In genomic region chr14:93206793-93207467, GRCh38 we compare ENCODE assay signal across 1 cellular context.
TF ChIP-seq lines count a peak whose summit lies in the region.

A gene with protein sequence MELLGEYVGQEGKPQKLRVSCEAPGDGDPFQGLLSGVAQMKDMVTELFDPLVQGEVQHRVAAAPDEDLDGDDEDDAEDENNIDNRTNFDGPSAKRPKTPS (minus strand): TSS chr14:93207065. CDS start chr14:93207037, 28 bp downstream.
A gene with protein sequence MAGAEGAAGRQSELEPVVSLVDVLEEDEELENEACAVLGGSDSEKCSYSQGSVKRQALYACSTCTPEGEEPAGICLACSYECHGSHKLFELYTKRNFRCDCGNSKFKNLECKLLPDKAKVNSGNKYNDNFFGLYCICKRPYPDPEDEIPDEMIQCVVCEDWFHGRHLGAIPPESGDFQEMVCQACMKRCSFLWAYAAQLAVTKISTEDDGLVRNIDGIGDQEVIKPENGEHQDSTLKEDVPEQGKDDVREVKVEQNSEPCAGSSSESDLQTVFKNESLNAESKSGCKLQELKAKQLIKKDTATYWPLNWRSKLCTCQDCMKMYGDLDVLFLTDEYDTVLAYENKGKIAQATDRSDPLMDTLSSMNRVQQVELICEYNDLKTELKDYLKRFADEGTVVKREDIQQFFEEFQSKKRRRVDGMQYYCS (plus strand): TSS chr14:93207256. CDS start chr14:93207292, 36 bp downstream.

TF ChIP-seq in HEK293, 187 proteins besides CTCF, POLR2A, EP300 and RAD21 (continued from another document and continues in another):
- TF ChIP-seq ZNF148 (tag by site-specific recombination; IDR thresholded peaks at IDR 0.05; ENCODE audit: borderline replicate concordance) (no peak), ZNF248 (tag by site-specific recombination; IDR thresholded peaks at IDR 0.05) (no peak), ZNF488 (tag by site-specific recombination; IDR thresholded peaks at IDR 0.05) (no peak), ZNF747 (tag by site-specific recombination; IDR thresholded peaks at IDR 0.05) (no peak), ZNF837 (tag by site-specific recombination; IDR thresholded peaks at IDR 0.05) (no peak), ZSCAN16 (tag by site-specific recombination; IDR thresholded peaks at IDR 0.05) (no peak), ZNF560 (tag by site-specific recombination; IDR thresholded peaks at IDR 0.05; ENCODE audit: borderline replicate concordance) (no peak), ZNF777 (tag by site-specific recombination; IDR thresholded peaks at IDR 0.05; ENCODE audit: borderline replicate concordance) (peak; percentile 86), ZFP3 (tag by site-specific recombination; IDR thresholded peaks at IDR 0.05; ENCODE audit: low read depth) (no peak), PRDM4 (tag by site-specific recombination; IDR thresholded peaks at IDR 0.05) (no peak), ZNF19 (tag by site-specific recombination; IDR thresholded peaks at IDR 0.05; ENCODE audit: low read depth) (no peak), ZNF555 (tag by site-specific recombination; conservative IDR thresholded peaks at IDR 0.05) (no peak), ZNF26 (tag by site-specific recombination; IDR thresholded peaks at IDR 0.05) (no peak), ZBTB17 (tag by site-specific recombination; IDR thresholded peaks at IDR 0.05) (peak; percentile 65; the same call in 1 of the 2 replicates), ZNF362 (tag by site-specific recombination; IDR thresholded peaks at IDR 0.05) (no peak), ZNF280D (tag by site-specific recombination; IDR thresholded peaks at IDR 0.05) (no peak), ZNF610 (tag by site-specific recombination; IDR thresholded peaks at IDR 0.05; ENCODE audit: borderline replicate concordance) (0 out of 2 replicates have a peak, but pooled peaks have one; percentile 18), SP7 (tag by site-specific recombination; IDR thresholded peaks at IDR 0.05) (peak; percentile 68), ZNF292 (tag by site-specific recombination; IDR thresholded peaks at IDR 0.05; ENCODE audit: borderline replicate concordance, low read depth) (no peak), ZNF571 (tag by site-specific recombination; IDR thresholded peaks at IDR 0.05) (no peak), ZBTB7A (tag by site-specific recombination; IDR thresholded peaks at IDR 0.05; ENCODE audit: low read depth) (no peak), ZSCAN30 (tag by site-specific recombination; IDR thresholded peaks at IDR 0.05) (no peak; the same call in 1 of the 2 replicates), ZNF654 (tag by site-specific recombination; IDR thresholded peaks at IDR 0.05; ENCODE audit: low read depth) (no peak), TCF7L2 (IDR thresholded peaks at IDR 0.05; ENCODE audit: borderline replicate concordance, low read depth, low read length) (no peak), ZNF324 (tag by site-specific recombination; IDR thresholded peaks at IDR 0.05) (peak; percentile 51; the same call in 1 of the 2 replicates), ZNF24 (tag by site-specific recombination; IDR thresholded peaks at IDR 0.05) (no peak), ZNF664 (tag by site-specific recombination; IDR thresholded peaks at IDR 0.05) (no peak), ZNF174 (tag by site-specific recombination; IDR thresholded peaks at IDR 0.05) (no peak), ZNF623 (tag by site-specific recombination; IDR thresholded peaks at IDR 0.05) (no peak; the same call in 1 of the 2 replicates), ZNF843 (tag by site-specific recombination; IDR thresholded peaks at IDR 0.05) (no peak)
- TF ChIP-seq, protein P1, sequence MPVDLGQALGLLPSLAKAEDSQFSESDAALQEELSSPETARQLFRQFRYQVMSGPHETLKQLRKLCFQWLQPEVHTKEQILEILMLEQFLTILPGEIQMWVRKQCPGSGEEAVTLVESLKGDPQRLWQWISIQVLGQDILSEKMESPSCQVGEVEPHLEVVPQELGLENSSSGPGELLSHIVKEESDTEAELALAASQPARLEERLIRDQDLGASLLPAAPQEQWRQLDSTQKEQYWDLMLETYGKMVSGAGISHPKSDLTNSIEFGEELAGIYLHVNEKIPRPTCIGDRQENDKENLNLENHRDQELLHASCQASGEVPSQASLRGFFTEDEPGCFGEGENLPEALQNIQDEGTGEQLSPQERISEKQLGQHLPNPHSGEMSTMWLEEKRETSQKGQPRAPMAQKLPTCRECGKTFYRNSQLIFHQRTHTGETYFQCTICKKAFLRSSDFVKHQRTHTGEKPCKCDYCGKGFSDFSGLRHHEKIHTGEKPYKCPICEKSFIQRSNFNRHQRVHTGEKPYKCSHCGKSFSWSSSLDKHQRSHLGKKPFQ (tag by site-specific recombination; IDR thresholded peaks at IDR 0.05): no peak
- TF ChIP-seq, protein P2, sequence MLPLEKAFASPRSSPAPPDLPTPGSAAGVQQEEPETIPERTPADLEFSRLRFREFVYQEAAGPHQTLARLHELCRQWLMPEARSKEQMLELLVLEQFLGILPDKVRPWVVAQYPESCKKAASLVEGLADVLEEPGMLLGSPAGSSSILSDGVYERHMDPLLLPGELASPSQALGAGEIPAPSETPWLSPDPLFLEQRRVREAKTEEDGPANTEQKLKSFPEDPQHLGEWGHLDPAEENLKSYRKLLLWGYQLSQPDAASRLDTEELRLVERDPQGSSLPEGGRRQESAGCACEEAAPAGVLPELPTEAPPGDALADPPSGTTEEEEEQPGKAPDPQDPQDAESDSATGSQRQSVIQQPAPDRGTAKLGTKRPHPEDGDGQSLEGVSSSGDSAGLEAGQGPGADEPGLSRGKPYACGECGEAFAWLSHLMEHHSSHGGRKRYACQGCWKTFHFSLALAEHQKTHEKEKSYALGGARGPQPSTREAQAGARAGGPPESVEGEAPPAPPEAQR (tag by site-specific recombination; IDR thresholded peaks at IDR 0.05): peak; percentile 47; the same call in 1 of the 2 replicates
- TF ChIP-seq, protein P3, sequence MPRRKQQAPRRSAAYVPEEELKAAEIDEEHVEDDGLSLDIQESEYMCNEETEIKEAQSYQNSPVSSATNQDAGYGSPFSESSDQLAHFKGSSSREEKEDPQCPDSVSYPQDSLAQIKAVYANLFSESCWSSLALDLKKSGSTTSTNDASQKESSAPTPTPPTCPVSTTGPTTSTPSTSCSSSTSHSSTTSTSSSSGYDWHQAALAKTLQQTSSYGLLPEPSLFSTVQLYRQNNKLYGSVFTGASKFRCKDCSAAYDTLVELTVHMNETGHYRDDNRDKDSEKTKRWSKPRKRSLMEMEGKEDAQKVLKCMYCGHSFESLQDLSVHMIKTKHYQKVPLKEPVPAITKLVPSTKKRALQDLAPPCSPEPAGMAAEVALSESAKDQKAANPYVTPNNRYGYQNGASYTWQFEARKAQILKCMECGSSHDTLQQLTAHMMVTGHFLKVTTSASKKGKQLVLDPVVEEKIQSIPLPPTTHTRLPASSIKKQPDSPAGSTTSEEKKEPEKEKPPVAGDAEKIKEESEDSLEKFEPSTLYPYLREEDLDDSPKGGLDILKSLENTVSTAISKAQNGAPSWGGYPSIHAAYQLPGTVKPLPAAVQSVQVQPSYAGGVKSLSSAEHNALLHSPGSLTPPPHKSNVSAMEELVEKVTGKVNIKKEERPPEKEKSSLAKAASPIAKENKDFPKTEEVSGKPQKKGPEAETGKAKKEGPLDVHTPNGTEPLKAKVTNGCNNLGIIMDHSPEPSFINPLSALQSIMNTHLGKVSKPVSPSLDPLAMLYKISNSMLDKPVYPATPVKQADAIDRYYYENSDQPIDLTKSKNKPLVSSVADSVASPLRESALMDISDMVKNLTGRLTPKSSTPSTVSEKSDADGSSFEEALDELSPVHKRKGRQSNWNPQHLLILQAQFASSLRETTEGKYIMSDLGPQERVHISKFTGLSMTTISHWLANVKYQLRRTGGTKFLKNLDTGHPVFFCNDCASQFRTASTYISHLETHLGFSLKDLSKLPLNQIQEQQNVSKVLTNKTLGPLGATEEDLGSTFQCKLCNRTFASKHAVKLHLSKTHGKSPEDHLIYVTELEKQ (tag by site-specific recombination; IDR thresholded peaks at IDR 0.05; ENCODE audit: borderline replicate concordance): no peak
